Comparison of ENCODE assay signal across 8 cellular contexts in genomic region chr5:60700347-60700815, GRCh38. TPM values are rescaled to one million over a fixed set of nuclear protein-coding genes. Genes with fewer than 3 reads are reported as not detected.
DNase-seq lines count a peak whose midpoint lies in the region; ATAC-seq and TF ChIP-seq lines count a peak whose summit lies in the region.

No MANE protein-coding gene starts in this region.

- H3K4me1 ChIP-seq in mesendoderm (ENCODE audit: control insufficient read depth, low read depth, low read length), result peaks cover 8% of the 10 kb centered on the region
- H3K4me1 ChIP-seq in vagina, result peaks cover 20% of the 10 kb centered on the region

- H3K27ac Mint-ChIP-seq in dendritic cell treated with granulocyte-macrophage colony-stimulating factor and Interleukin-4, amounts not matched to agents 40 ng/mL and 50 ng/mL, for 4 days, result peak overlapping the region; percentile 89

- peak overlapping the region; percentile 94 for H3K9ac ChIP-seq in mesendoderm (ENCODE audit: low read length)

- no peak overlapping the region for H2BK5ac ChIP-seq in mesendoderm (ENCODE audit: low read length)

- peak overlapping the region; percentile 95 for H3K4me3 Mint-ChIP-seq in dendritic cell treated with granulocyte-macrophage colony-stimulating factor and Interleukin-4, amounts not matched to agents 40 ng/mL and 50 ng/mL, for 4 days

- in situ Hi-C loops in ACHN (cut with HindIII; ENCODE audit: low pct_ligation_motif_present, low pct_unique_long_range_greater_than_20kb, low sequenced_read_pairs), result no loop called here

- no peaks in the 10 kb centered on the region for H3K9me3 Mint-ChIP-seq in dendritic cell treated with granulocyte-macrophage colony-stimulating factor and Interleukin-4, amounts not matched to agents 40 ng/mL and 50 ng/mL, for 4 days

- H3K27me3 Mint-ChIP-seq in dendritic cell treated with granulocyte-macrophage colony-stimulating factor and Interleukin-4, amounts not matched to agents 40 ng/mL and 50 ng/mL, for 4 days, result peaks cover 7% of the 10 kb centered on the region

- peak overlapping the region; percentile 90 for H3K4ac ChIP-seq in mesendoderm (ENCODE audit: low read depth, low read length)

- intact Hi-C loops in dendritic cell treated with granulocyte-macrophage colony-stimulating factor and Interleukin-4, amounts not matched to agents 40 ng/mL and 50 ng/mL, for 4 days (cut with micrococcal nuclease), result loop anchor here (2.0 to 5.0 kb wide), 3 partner anchors 127 to 244 kb away; partner anchors contain the start of genes ELOVL7, ERCC8 and NDUFAF2
- intact Hi-C loops in vagina (cut with DNase I), result no loop called here

- peak overlapping the region; percentile 96 for H3K4me2 ChIP-seq in mesendoderm (ENCODE audit: low read length)

- H3K4me3 ChIP-seq in GM12865 (ENCODE audit: low read depth, low read length) (peak overlapping the region; percentile 89), mesendoderm (ENCODE audit: low read length) (peak overlapping the region; percentile 75), vagina (peak overlapping the region; percentile 60 to 78)

- no peak for TF ChIP-seq POLR2A in vagina (IDR thresholded peaks at IDR 0.05)

- peak; percentile 27 for ATAC-seq in HG02840 (IDR thresholded peaks at IDR 0.05; ENCODE audit: low FRiP score, unreplicated experiment)

- H3K9me3 ChIP-seq in vagina, result no peaks in the 10 kb centered on the region

- peak overlapping the region; percentile 43 for H4K8ac ChIP-seq in mesendoderm (ENCODE audit: low read depth, low read length)

- no peak overlapping the region for H3K27ac ChIP-seq in mesendoderm (ENCODE audit: low read depth, low read length)
- H3K27ac ChIP-seq in vagina, result peak overlapping the region; percentile 76

- DNase-seq in ACHN (peak; percentile 31), GM12865 (ENCODE audit: low read depth) (peak; percentile 17), NCI-H526 treated with DMSO at 0.1 percent for 48 hours (lab: John Stamatoyannopoulos, UW) (peak; percentile 45), mesendoderm (no peak), vagina (ENCODE audit: extremely low spot score in 2 of 2) (no peak), SHP77 (lab: John Stamatoyannopoulos, UW) (no peak)

- no CpG with 5 or more reads among the region's 23 CpGs for WGBS in mesendoderm (ENCODE audit: extremely low coverage, insufficient coverage, low lambda C conversion rate)

- no peak overlapping the region for H2AK5ac ChIP-seq in mesendoderm (ENCODE audit: low read length)

- peaks cover 27% of the 10 kb centered on the region for H3K4me1 Mint-ChIP-seq in dendritic cell treated with granulocyte-macrophage colony-stimulating factor and Interleukin-4, amounts not matched to agents 40 ng/mL and 50 ng/mL, for 4 days (ENCODE audit: low read depth)

- no peak overlapping the region for H2BK120ac ChIP-seq in mesendoderm (ENCODE audit: low read depth, low read length)

- H3K36me3 ChIP-seq in mesendoderm (ENCODE audit: control insufficient read depth, insufficient read depth, low read length) (no peaks in the 10 kb centered on the region), vagina (no peaks in the 10 kb centered on the region)

- H3K27me3 ChIP-seq in mesendoderm (ENCODE audit: insufficient read depth, low read length, poor library complexity) (no peaks in the 10 kb centered on the region), vagina (no peaks in the 10 kb centered on the region)

- H4K5ac ChIP-seq in mesendoderm (ENCODE audit: low read length), result peak overlapping the region; percentile 97

- TF ChIP-seq CTCF in GM12865 (IDR thresholded peaks at IDR 0.05; ENCODE audit: insufficient read depth, low read depth, low read length, missing control alignments) (no peak), vagina (IDR thresholded peaks at IDR 0.05) (no peak)

- H3K79me2 ChIP-seq in mesendoderm (ENCODE audit: control insufficient read depth, insufficient read depth, low read length), result peaks cover 22% of the 10 kb centered on the region

- H3K56ac ChIP-seq in mesendoderm (ENCODE audit: low read length), result peak overlapping the region; percentile 95

- H3K79me1 ChIP-seq in mesendoderm (ENCODE audit: low read length), result peaks cover 4% of the 10 kb centered on the region

- peaks cover 11% of the 10 kb centered on the region for H3K36me3 Mint-ChIP-seq in dendritic cell treated with granulocyte-macrophage colony-stimulating factor and Interleukin-4, amounts not matched to agents 40 ng/mL and 50 ng/mL, for 4 days (ENCODE audit: low read depth)

- peak overlapping the region; percentile 63 for H3K18ac ChIP-seq in mesendoderm (ENCODE audit: low read length)

- no peak overlapping the region for H3K23ac ChIP-seq in mesendoderm (ENCODE audit: low read length)

- H2BK15ac ChIP-seq in mesendoderm (replicated peaks; ENCODE audit: low read depth), result no peak overlapping the region

RNA-seq across cellular contexts. Expression of gene DEPDC1B, which starts 0.4 kb away (rescaled TPM):
- polyA plus RNA-seq in mesendoderm (2013, experiment 1 of 2), result 58.3 TPM
- polyA plus RNA-seq in mesendoderm (2013, experiment 2 of 2), result 57.1 TPM
- 0.74 TPM for total RNA-seq in vagina

Comparison
In these comparisons a context has a peak if more than half of its experiments do, and no peak if none do; other contexts are left out.
1. DNase-seq: peak in ACHN (single experiment), GM12865 (single experiment) and NCI-H526 treated with DMSO at 0.1 percent for 48 hours (single experiment); none in mesendoderm (single experiment), vagina (0 of 2) and SHP77 (0 of 2).
2. Peak in every context shown above with its lines, with median percentiles within 50 percentile points of each other: H3K4me3 ChIP-seq.